In the genomic region with DNA sequence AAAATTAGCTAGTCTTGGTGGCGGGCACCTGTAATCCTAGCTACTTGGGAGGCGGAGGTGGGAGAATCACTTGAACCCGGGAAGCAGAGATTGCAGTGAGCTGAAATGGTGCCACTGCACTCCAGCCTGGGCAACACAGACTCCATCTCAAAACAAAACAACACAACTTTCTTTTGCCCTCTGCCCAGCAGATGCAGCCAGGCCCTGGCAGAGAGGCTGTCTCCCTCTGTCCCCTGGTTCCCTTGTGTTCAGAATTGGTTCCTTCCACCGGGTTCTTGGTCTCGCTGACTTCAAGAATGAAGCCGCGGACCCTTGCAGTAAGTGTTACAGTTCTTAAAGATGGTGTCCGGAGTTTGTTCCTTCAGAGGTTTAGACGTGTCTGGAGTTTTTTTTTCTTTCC, we compare ENCODE assay signal across 24 cellular contexts.
"Had no signal": no experiment of that assay in that cellular context is flagged by ENCODE, and none has a peak within 500 bp of the region (broad histone marks: within the 10 kb centered on the region; RNA-seq: fewer than 3 reads in every experiment).

No MANE protein-coding gene starts in this region.

- H3K27ac ChIP-seq: heart right ventricle, hepatocyte, left ventricle myocardium inferior, parathyroid adenoma, right atrium auricular region, right lobe of liver, skin epidermis, suprapubic skin, tibial nerve, vagina had no signal

- H3K9me3 ChIP-seq: right lobe of liver, suprapubic skin, vagina had no signal

- H3K4me3 ChIP-seq: heart right ventricle, hepatocyte, left ventricle myocardium inferior, lung, mucosa of descending colon, right atrium auricular region, right lobe of liver, skin epidermis, suprapubic skin, tibial nerve, vagina had no signal

- H3K79me2 ChIP-seq: hepatocyte, parathyroid adenoma had no signal

- H3K4me1 ChIP-seq: heart right ventricle, left ventricle myocardium inferior, parathyroid adenoma, right atrium auricular region, right lobe of liver, suprapubic skin, tibial nerve, vagina had no signal

- ATAC-seq: heart right ventricle; left cardiac atrium; mucosa of descending colon; naive thymus-derived CD4-positive, alpha-beta T cell; right lobe of liver; stimulated activated naive B cell treated with anti-CD40 and anti-IgM and Interleukin-4, amounts not matched to agents 10 μg/mL and 1 μg/mL and 100 μg/mL, for 72 hours; stimulated activated naive CD8-positive, alpha-beta T cell treated with anti-CD3 and anti-CD28 coated beads, Interleukin-15, Interleukin-2, amounts not matched to agents 100 U/mL and 50 U/mL, for 24 hours had no signal

- H3K27me3 ChIP-seq: right atrium auricular region, right lobe of liver, vagina had no signal

- H3K36me3 ChIP-seq: heart right ventricle, left ventricle myocardium inferior, right atrium auricular region, right lobe of liver, suprapubic skin, tibial nerve, vagina had no signal

- H3K4me2 ChIP-seq: hepatocyte had no signal

- H2AFZ ChIP-seq: hepatocyte, parathyroid adenoma had no signal

- DNase-seq: heart right ventricle; kidney glomerular epithelial cell; left cardiac atrium; left ventricle myocardium inferior; mesendoderm; midbrain; mucosa of descending colon; naive thymus-derived CD4-positive, alpha-beta T cell; nucleus accumbens; stimulated activated CD4-positive, alpha-beta T cell treated with anti-CD3 and anti-CD28 coated beads, Interleukin-12 subunit alpha, Interleukin-12 subunit beta, amount 100 ng/mL, for 4 hours; stimulated activated CD4-positive, alpha-beta T cell treated with anti-CD3 and anti-CD28 coated beads, Interleukin-15, amount 100 ng/mL, for 24 hours; stimulated activated CD4-positive, alpha-beta T cell treated with anti-CD3 and anti-CD28 coated beads, Interleukin-2, amount 100 ng/mL, for 24 hours; stimulated activated CD4-positive, alpha-beta T cell treated with anti-CD3 and anti-CD28 coated beads, Interleukin-4, amount 100 ng/mL, for 1 hour; stimulated activated naive B cell treated with anti-CD40 and anti-IgM and Interleukin-4, amounts not matched to agents 10 μg/mL and 1 μg/mL and 100 μg/mL, for 72 hours; stimulated activated naive CD8-positive, alpha-beta T cell treated with anti-CD3 and anti-CD28 coated beads, Interleukin-15, Interleukin-2, amounts not matched to agents 100 U/mL and 50 U/mL, for 24 hours had no signal
